9 cellular contexts compared by ENCODE assay signal in genomic region chr9:34197756-34198711, GRCh38. TPM values are rescaled to one million over a fixed set of nuclear protein-coding genes. Genes with fewer than 3 reads are reported as not detected.
A peak's percentile ranks its signal among the peaks of the same experiment; 100 is the strongest.
DNase-seq lines count a peak whose midpoint lies in the region; ATAC-seq, FAIRE-seq and TF ChIP-seq lines count a peak whose summit lies in the region.
"Had no signal": no experiment of that assay in that cellular context is flagged by ENCODE, and none has a peak within 500 bp of the region (broad histone marks: within the 10 kb centered on the region; RNA-seq: fewer than 3 reads in every experiment).

No MANE protein-coding gene starts in this region.

- TF ChIP-seq EP300 in K562 (IDR thresholded peaks at IDR 0.05; ENCODE audit: low read length): no peak

- TF ChIP-seq CTCF in K562 (IDR thresholded peaks at IDR 0.05 in 2 of 3, conservative IDR thresholded peaks at IDR 0.05 in 1 of 3; ENCODE audit: insufficient read depth in 2 of 3, low read depth in 1 of 3, low read length in 3 of 3) (no peak), lower lobe of right lung (IDR thresholded peaks at IDR 0.05) (no peak)

- no peak for TF ChIP-seq RAD21 in K562 (CRISPR knock-in tag; conservative IDR thresholded peaks at IDR 0.05 in 1 of 2, IDR thresholded peaks at IDR 0.05 in 1 of 2)

- H3K79me2 ChIP-seq in Karpas-422 (ENCODE audit: low read length) (peaks cover 95% of the 10 kb centered on the region), K562 (ENCODE audit: control insufficient read depth, insufficient read depth, low read length) (peaks cover 71% of the 10 kb centered on the region)

- POLR2A ChIA-PET in K562 (lab: Yijun Ruan, JAX): interaction anchor here (0.7 to 0.9 kb wide), 2 partner anchors 10 to 382 kb away, joined by 3 read pairs; no protein-coding TSS in a partner anchor

- 90% methylated on average over 6 of the region's 6 CpGs for WGBS in K562 (ENCODE audit: insufficient coverage, low coverage, missing lambda C conversion rate)

- H2AFZ ChIP-seq in Karpas-422 (ENCODE audit: low read length): no peak overlapping the region
- H2AFZ ChIP-seq in K562 (ENCODE audit: low read depth, low read length): no peak overlapping the region

- in situ Hi-C loops in Caki2 (cut with HindIII; ENCODE audit: low pct_unique_long_range_greater_than_20kb, low sequenced_read_pairs) (no loop called here), K562 (cut with MboI) (no loop called here)

- H3K36me3 ChIP-seq in Karpas-422 (ENCODE audit: insufficient read depth, low read length): no peaks in the 10 kb centered on the region; the same call in 1 of the 2 replicates
- H3K36me3 ChIP-seq in K562 (ENCODE audit: control insufficient read depth, insufficient read depth, low read length): peaks cover 9% of the 10 kb centered on the region; the same call in 1 of the 3 replicates
- peaks cover 28% of the 10 kb centered on the region for H3K36me3 ChIP-seq in lower lobe of right lung

- FAIRE-seq in K562 (lab: Jason Lieb, UNC): no peak

- no TSS peak for BruUV-seq in K562 (replicated peaks; lab: Mats Ljungman, UMichigan)

- peaks cover 18% of the 10 kb centered on the region for H3K4me1 ChIP-seq in Karpas-422 (ENCODE audit: low read length)
- H3K4me1 ChIP-seq in K562 (replicated peaks in 1 of 2; ENCODE audit: control insufficient read depth in 2 of 2, insufficient read depth in 2 of 2, low read length in 2 of 2): peaks cover 0 to 4% of the 10 kb centered on the region in 2 experiments; a peak in 1 of 5 replicates
- H3K4me1 ChIP-seq in lower lobe of right lung: peaks cover 24% of the 10 kb centered on the region

- H3K27ac ChIP-seq in Karpas-422 (ENCODE audit: low read length): peak overlapping the region; percentile 2; the same call in 1 of the 2 replicates
- no peak overlapping the region for H3K27ac ChIP-seq in K562 (ENCODE audit: extremely low read depth, low read depth, low read length)
- H3K27ac ChIP-seq in lower lobe of right lung: no peak overlapping the region

- H3K4me3 ChIP-seq in Karpas-422 (ENCODE audit: low read length): no peak overlapping the region
- H3K4me3 ChIP-seq in K562: no peak overlapping the region
- H3K4me3 ChIP-seq in lower lobe of right lung: no peak overlapping the region

- H3K27me3 ChIP-seq in Karpas-422 (ENCODE audit: low read length) (no peaks in the 10 kb centered on the region), K562 (ENCODE audit: control insufficient read depth in 2 of 2, insufficient read depth in 2 of 2, low read length in 2 of 2) (no peaks in the 10 kb centered on the region), lower lobe of right lung (ENCODE audit: low read depth) (no peaks in the 10 kb centered on the region)

- H3K9me2 ChIP-seq in Karpas-422 (replicated peaks; ENCODE audit: insufficient read depth, low read length): no peaks in the 10 kb centered on the region

- ATAC-seq in K562: no peak
- ATAC-seq in lower lobe of right lung: peak; percentile 42 to 60
- ATAC-seq in HG03520 (IDR thresholded peaks at IDR 0.05; ENCODE audit: unreplicated experiment): no peak
- no peak for ATAC-seq in HG02623 (IDR thresholded peaks at IDR 0.05; ENCODE audit: unreplicated experiment)
- ATAC-seq in GM18909 (IDR thresholded peaks at IDR 0.05; ENCODE audit: poor library complexity, unreplicated experiment): no peak

- H3K9ac ChIP-seq in Karpas-422 (ENCODE audit: low read length): no peak overlapping the region
- H3K9ac ChIP-seq in K562 (ENCODE audit: insufficient read depth in 1 of 2, low read depth in 2 of 2, low read length in 2 of 2): no peak overlapping the region

- H3K9me3 ChIP-seq in Karpas-422 (ENCODE audit: low read length) (no peaks in the 10 kb centered on the region), K562 (replicated peaks; ENCODE audit: control insufficient read depth, insufficient read depth, low read depth, low read length) (no peaks in the 10 kb centered on the region), lower lobe of right lung (no peaks in the 10 kb centered on the region)

- H4K20me1 ChIP-seq in Karpas-422 (ENCODE audit: insufficient read depth, low read depth, low read length): no peaks in the 10 kb centered on the region
- H4K20me1 ChIP-seq in K562 (replicated peaks; ENCODE audit: control insufficient read depth, insufficient read depth, low read length): peaks cover 6% of the 10 kb centered on the region; the same call in 1 of the 2 replicates

- no peaks in the 10 kb centered on the region for H3K9me1 ChIP-seq in K562 (ENCODE audit: control insufficient read depth, insufficient read depth, low read length)

- CTCF ChIA-PET in K562 (lab: Yijun Ruan, JAX; ENCODE audit: low intra/inter-chr PET ratio): no interaction called here

- intact Hi-C loops in K562 (cut with micrococcal nuclease) (no loop called here), lower lobe of right lung (cut with DNase I) (no loop called here)

- DNase-seq in Caki2 (ENCODE audit: low read depth): peak; percentile 86
- no peak for DNase-seq in Karpas-422
- no peak for DNase-seq in K562 (ENCODE audit: extremely low read depth in 1 of 4, low spot score in 3 of 4)
- no peak for DNase-seq in lower lobe of right lung
- no peak for DNase-seq in stimulated activated naive CD4-positive, alpha-beta T cell (lab: John Stamatoyannopoulos, UW)
- DNase-seq: foreskin melanocyte had no signal

- TF ChIP-seq POLR2A in K562 (conservative IDR thresholded peaks at IDR 0.05): no peak

- H3K4me2 ChIP-seq in Karpas-422 (ENCODE audit: low read depth, low read length, poor library complexity, severe bottlenecking) (no peak overlapping the region), K562 (ENCODE audit: insufficient read depth, low read length) (no peak overlapping the region)

TF ChIP-seq in K562, 482 proteins besides CTCF, POLR2A, EP300 and RAD21:
- TF ChIP-seq NFIC (IDR thresholded peaks at IDR 0.05): 0 out of 2 replicates have a peak, but pooled peaks have one; percentile 8
- TF ChIP-seq FOXK1 (CRISPR knock-in tag; IDR thresholded peaks at IDR 0.05; ENCODE audit: borderline replicate concordance): no peak

RNA-seq across cellular contexts. Expression of gene UBAP1, which starts 19.2 kb away (rescaled TPM):
- total RNA-seq in Caki2 (2014; rRNA removed; shearing (Covaris generic); ENCODE audit: low replicate concordance): 79.8 and 85.0 TPM in 2 replicates
- total RNA-seq in Karpas-422 (2014; rRNA removed; shearing (Covaris generic); ENCODE audit: low replicate concordance): 18.3 and 22.6 TPM in 2 replicates
- 22.6 and 29.0 TPM in 2 replicates for total RNA-seq in K562 (2011; cell fraction: chromatin; rRNA removed; ENCODE audit: low replicate concordance)
- 15.2 and 15.3 TPM in 2 replicates for total RNA-seq in K562 (2011; cell fraction: nucleolus; rRNA removed)
- 17.5 and 19.2 TPM in 2 replicates for total RNA-seq in K562 (2011; cell fraction: nucleoplasm; rRNA removed)
- total RNA-seq in K562 (2014; rRNA removed) (9.4 and 12.5 TPM in 2 replicates), K562 (2014; rRNA removed; fragmentation: Illumina TruSeq; extraction: Trizol) (14.9 and 15.0 TPM in 2 replicates), K562 (2015; rRNA removed; fragmentation: Illumina TruSeq; extraction: Trizol) (16.1 and 16.7 TPM in 2 replicates), K562 (2021) (16.5 and 16.6 TPM in 2 replicates), lower lobe of right lung (47.0 TPM)
- polyA plus RNA-seq in K562 (2011; rRNA removed) (33.4 and 33.7 TPM in 2 replicates), K562 (2014; fragmentation: Illumina TruSeq; extraction: Trizol) (24.9 and 28.9 TPM in 2 replicates), K562 (2014; fragmentation: Nextera tagmentation; extraction: Ambion mirVana) (1 to 10 TPM; 1.3 to 1.5 TPM), K562 (2014; rRNA removed) (18.3 and 21.6 TPM in 2 replicates)
- 27.3 and 28.0 TPM in 2 replicates for polyA plus RNA-seq in K562 (2011; cell fraction: cytosol; rRNA removed)
- 13.0 and 15.9 TPM in 2 replicates for polyA plus RNA-seq in K562 (2011; cell fraction: nucleus; rRNA removed)
- 15.6 and 16.1 TPM in 2 replicates for polyA plus RNA-seq in K562 (2012)
- 22.4 and 29.5 TPM in 2 replicates for polyA minus RNA-seq in K562 (2011; rRNA and poly(A)+ RNA removed)
- 13.3 and 14.4 TPM in 2 replicates for polyA minus RNA-seq in K562 (2011; cell fraction: cytosol; rRNA and poly(A)+ RNA removed)
- polyA minus RNA-seq in K562 (2011; cell fraction: nucleus; rRNA and poly(A)+ RNA removed): 4.0 and 8.6 TPM in 2 replicates

Comparison
In these comparisons a context has a peak if more than half of its experiments do, and no peak if none do; other contexts are left out.
1. ATAC-seq: peak in lower lobe of right lung (2 of 2); none in K562 (single experiment), HG03520 (single experiment), HG02623 (single experiment) and GM18909 (single experiment).